ENCODE assay signal across 19 cellular contexts in genomic region chr4:74948279-74948678, GRCh38. TPM values are rescaled to one million over a fixed set of nuclear protein-coding genes. Genes with fewer than 3 reads are reported as not detected.
DNase-seq lines count a peak whose midpoint lies in the region; ATAC-seq and TF ChIP-seq lines count a peak whose summit lies in the region.
"Had no signal": no experiment of that assay in that cellular context is flagged by ENCODE, and none has a peak within 500 bp of the region (broad histone marks: within the 10 kb centered on the region; RNA-seq: fewer than 3 reads in every experiment).

No MANE protein-coding gene starts in this region.

- ATAC-seq in right cardiac atrium (no peak), heart right ventricle (no peak), left lung (peak; percentile 77), HG03439 (IDR thresholded peaks at IDR 0.05; ENCODE audit: unreplicated experiment) (no peak), HG03159 (IDR thresholded peaks at IDR 0.05; ENCODE audit: unreplicated experiment) (no peak)
- ATAC-seq: HepG2 had no signal

- DNase-seq in right cardiac atrium = no peak
- DNase-seq in heart right ventricle = no peak
- no peak for DNase-seq in left lung
- DNase-seq in renal cortical epithelial cell (ENCODE audit: low read depth) = peak; percentile 69
- DNase-seq in adrenal gland = no peak
- DNase-seq in stimulated activated naive CD4-positive, alpha-beta T cell (lab: John Stamatoyannopoulos, UW) = no peak
- DNase-seq: CD4-positive, alpha-beta T cell; DMS79 treated with DMSO at 0.1 percent for 48 hours; KG1; MV-4-11; NCI-H1694 treated with DMSO at 0.1 percent for 48 hours; NCI-H2227 treated with DMSO at 0.1 percent for 48 hours; NCI-H510A treated with DMSO at 0.1 percent for 48 hours; NCI-H774; SHP77 had no signal

- H3K27ac ChIP-seq in right cardiac atrium (ENCODE audit: low read length) (peak overlapping the region; percentile 57), heart right ventricle (peak overlapping the region in 2 of 10 donors; percentile 2 to 35), left lung (peak overlapping the region; percentile 20 to 63), adrenal gland (no peak overlapping the region)

- peaks cover 2% of the 10 kb centered on the region for H3K4me1 ChIP-seq in right cardiac atrium (ENCODE audit: control insufficient read depth, insufficient read depth, low read length)
- H3K4me1 ChIP-seq in heart right ventricle = peaks cover 0 to 28% (median 6%) of the 10 kb centered on the region in 9 donors
- H3K4me1 ChIP-seq in left lung = peaks cover 0 to 3% of the 10 kb centered on the region in 2 donors
- no peaks in the 10 kb centered on the region for H3K4me1 ChIP-seq in adrenal gland (replicated peaks in 1 of 2)

- WGBS in right cardiac atrium = 68% methylated on average over 2 of the region's 2 CpGs
- 59 to 71% methylated on average over 2 of the region's 2 CpGs for WGBS in heart right ventricle, 2 donors
- 57 to 71% (median 63%) methylated on average over 2 of the region's 2 CpGs for WGBS in adrenal gland, 4 donors

- H3K36me3 ChIP-seq in heart right ventricle (no peaks in the 10 kb centered on the region), left lung (no peaks in the 10 kb centered on the region), adrenal gland (replicated peaks in 1 of 2) (no peaks in the 10 kb centered on the region)

- no peaks in the 10 kb centered on the region for H3K27me3 ChIP-seq in right cardiac atrium (ENCODE audit: control insufficient read depth, insufficient read depth)
- no peaks in the 10 kb centered on the region for H3K27me3 ChIP-seq in heart right ventricle
- H3K27me3 ChIP-seq in left lung = no peaks in the 10 kb centered on the region
- H3K27me3 ChIP-seq in adrenal gland = no peaks in the 10 kb centered on the region

- H3K9me3 ChIP-seq in right cardiac atrium (ENCODE audit: control insufficient read depth, low read length) (no peaks in the 10 kb centered on the region), heart right ventricle (peaks cover 0 to 5% (median 0%) of the 10 kb centered on the region in 11 donors), left lung (no peaks in the 10 kb centered on the region), adrenal gland (replicated peaks in 1 of 3) (no peaks in the 10 kb centered on the region)

- TF ChIP-seq CTCF in heart right ventricle (IDR thresholded peaks at IDR 0.05) = no peak
- no peak for TF ChIP-seq CTCF in left lung (IDR thresholded peaks at IDR 0.05)
- no peak for TF ChIP-seq CTCF in adrenal gland (IDR thresholded peaks at IDR 0.05)

- H3K4me3 ChIP-seq in right cardiac atrium (ENCODE audit: low read length) (no peak overlapping the region), heart right ventricle (no peak overlapping the region), left lung (no peak overlapping the region), adrenal gland (no peak overlapping the region)

- TF ChIP-seq POLR2A in adrenal gland (IDR thresholded peaks at IDR 0.05) = no peak

- intact Hi-C loops in right cardiac atrium (cut with DNase I) = no loop called here
- intact Hi-C loops in heart right ventricle (cut with DNase I) = no loop called here
- intact Hi-C loops in left lung (cut with DNase I) = no loop called here
- intact Hi-C loops in adrenal gland (cut with DNase I) = no loop called here

RNA-seq across cellular contexts. Expression of gene PARM1, which starts 15.4 kb away (rescaled TPM):
- 100 to 1,000 TPM in 3 of 4 donors, 10 to 100 TPM in 1; 77.2 to 158 (median 120) TPM for total RNA-seq in right cardiac atrium
- 65.0 TPM for polyA plus RNA-seq in right cardiac atrium
- total RNA-seq in heart right ventricle = 100 to 1,000 TPM in 3 of 10 donors, 10 to 100 TPM in 7; 34.2 to 119 (median 80.9) TPM
- 10 to 100 TPM; 19.7 to 24.3 TPM for polyA plus RNA-seq in heart right ventricle
- total RNA-seq in left lung = 100 to 1,000 TPM in 1 of 2 donors, 10 to 100 TPM in 1; 60.2 to 140 TPM
- total RNA-seq in renal cortical epithelial cell = 0.05 and 0.35 TPM in 2 replicates
- 100 to 1,000 TPM in 2 of 8 donors, 10 to 100 TPM in 6; 30.1 to 204 (median 80.5) TPM for total RNA-seq in adrenal gland
- polyA plus RNA-seq in adrenal gland = 100 to 1,000 TPM in 1 of 3 donors, 10 to 100 TPM in 2; 11.3 to 108 (median 29.3) TPM
- total RNA-seq: HepG2, OCI-LY7 had no signal
- polyA plus RNA-seq: HepG2 had no signal

Comparison
In these comparisons a context has a peak if more than half of its experiments do, and no peak if none do; other contexts are left out.
1. H3K27ac ChIP-seq: peak in right cardiac atrium (single experiment) and left lung (2 of 2); none in adrenal gland (0 of 5).
2. RNA of gene PARM1, which starts 15.4 kb away (total RNA-seq): 60.2 to 140 TPM in left lung, 77.2 to 158 TPM in right cardiac atrium, 30.1 to 204 TPM in adrenal gland and 34.2 to 119 TPM in heart right ventricle; 0.05 to 0.35 TPM in renal cortical epithelial cell; every median in the first group is over 10 times any median in the second.